1 cellular context compared by ENCODE assay signal in genomic region chr3:157159762-157160651, GRCh38.
TF ChIP-seq lines count a peak whose summit lies in the region.

Gene CCNL1, minus strand, starts transcription at chr3:157160147. Its CDS starts 53 bp downstream, at chr3:157160094.

TF ChIP-seq in liver, 16 proteins besides CTCF, POLR2A, EP300 and RAD21 (continued from another document):
- TF ChIP-seq REST (IDR thresholded peaks at IDR 0.05) = peak; percentile 94
TF ChIP-seq in liver: peak in this region for 8.
